In genomic region chr14:21055473-21056117, GRCh38 we compare ENCODE assay signal across 1 cellular context.
TF ChIP-seq lines count a peak whose summit lies in the region.

No MANE protein-coding gene starts in this region.

TF ChIP-seq in HepG2, 621 proteins besides CTCF, POLR2A, EP300 and RAD21 (continued from another document and continues in another):
- no peak for TF ChIP-seq PRPF4 (IDR thresholded peaks at IDR 0.05; ENCODE audit: low read depth, low read length, poor library complexity, severe bottlenecking)
- TF ChIP-seq NAIF1 (CRISPR knock-in tag; IDR thresholded peaks at IDR 0.05; ENCODE audit: borderline replicate concordance), result no peak
- TF ChIP-seq KDM4B (CRISPR knock-in tag; IDR thresholded peaks at IDR 0.05), result no peak; the same call in 1 of the 2 replicates
- no peak for TF ChIP-seq ZNF576 (CRISPR knock-in tag; IDR thresholded peaks at IDR 0.05)
- peak; percentile 58; the same call in 1 of the 2 replicates for TF ChIP-seq RXRA (CRISPR knock-in tag; IDR thresholded peaks at IDR 0.05)
- TF ChIP-seq, protein P1, sequence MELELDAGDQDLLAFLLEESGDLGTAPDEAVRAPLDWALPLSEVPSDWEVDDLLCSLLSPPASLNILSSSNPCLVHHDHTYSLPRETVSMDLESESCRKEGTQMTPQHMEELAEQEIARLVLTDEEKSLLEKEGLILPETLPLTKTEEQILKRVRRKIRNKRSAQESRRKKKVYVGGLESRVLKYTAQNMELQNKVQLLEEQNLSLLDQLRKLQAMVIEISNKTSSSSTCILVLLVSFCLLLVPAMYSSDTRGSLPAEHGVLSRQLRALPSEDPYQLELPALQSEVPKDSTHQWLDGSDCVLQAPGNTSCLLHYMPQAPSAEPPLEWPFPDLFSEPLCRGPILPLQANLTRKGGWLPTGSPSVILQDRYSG (CRISPR knock-in tag; IDR thresholded peaks at IDR 0.05), result peak; percentile 79; the same call in 1 of the 2 replicates
- TF ChIP-seq FOXA3 (CRISPR knock-in tag; IDR thresholded peaks at IDR 0.05), result peak; percentile 80
- no peak for TF ChIP-seq HNRNPL (IDR thresholded peaks at IDR 0.05; ENCODE audit: low read depth, low read length)
- TF ChIP-seq, protein P2, sequence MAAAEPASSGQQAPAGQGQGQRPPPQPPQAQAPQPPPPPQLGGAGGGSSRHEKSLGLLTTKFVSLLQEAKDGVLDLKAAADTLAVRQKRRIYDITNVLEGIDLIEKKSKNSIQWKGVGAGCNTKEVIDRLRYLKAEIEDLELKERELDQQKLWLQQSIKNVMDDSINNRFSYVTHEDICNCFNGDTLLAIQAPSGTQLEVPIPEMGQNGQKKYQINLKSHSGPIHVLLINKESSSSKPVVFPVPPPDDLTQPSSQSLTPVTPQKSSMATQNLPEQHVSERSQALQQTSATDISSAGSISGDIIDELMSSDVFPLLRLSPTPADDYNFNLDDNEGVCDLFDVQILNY (CRISPR knock-in tag; conservative IDR thresholded peaks at IDR 0.05), result no peak; the same call in 1 of the 2 replicates
- no peak; the same call in 2 of the 3 replicates for TF ChIP-seq MXI1 (IDR thresholded peaks at IDR 0.05; ENCODE audit: borderline replicate concordance, low read depth, low read length)
- no peak for TF ChIP-seq RFXANK (CRISPR knock-in tag; IDR thresholded peaks at IDR 0.05)
- TF ChIP-seq, protein P3, sequence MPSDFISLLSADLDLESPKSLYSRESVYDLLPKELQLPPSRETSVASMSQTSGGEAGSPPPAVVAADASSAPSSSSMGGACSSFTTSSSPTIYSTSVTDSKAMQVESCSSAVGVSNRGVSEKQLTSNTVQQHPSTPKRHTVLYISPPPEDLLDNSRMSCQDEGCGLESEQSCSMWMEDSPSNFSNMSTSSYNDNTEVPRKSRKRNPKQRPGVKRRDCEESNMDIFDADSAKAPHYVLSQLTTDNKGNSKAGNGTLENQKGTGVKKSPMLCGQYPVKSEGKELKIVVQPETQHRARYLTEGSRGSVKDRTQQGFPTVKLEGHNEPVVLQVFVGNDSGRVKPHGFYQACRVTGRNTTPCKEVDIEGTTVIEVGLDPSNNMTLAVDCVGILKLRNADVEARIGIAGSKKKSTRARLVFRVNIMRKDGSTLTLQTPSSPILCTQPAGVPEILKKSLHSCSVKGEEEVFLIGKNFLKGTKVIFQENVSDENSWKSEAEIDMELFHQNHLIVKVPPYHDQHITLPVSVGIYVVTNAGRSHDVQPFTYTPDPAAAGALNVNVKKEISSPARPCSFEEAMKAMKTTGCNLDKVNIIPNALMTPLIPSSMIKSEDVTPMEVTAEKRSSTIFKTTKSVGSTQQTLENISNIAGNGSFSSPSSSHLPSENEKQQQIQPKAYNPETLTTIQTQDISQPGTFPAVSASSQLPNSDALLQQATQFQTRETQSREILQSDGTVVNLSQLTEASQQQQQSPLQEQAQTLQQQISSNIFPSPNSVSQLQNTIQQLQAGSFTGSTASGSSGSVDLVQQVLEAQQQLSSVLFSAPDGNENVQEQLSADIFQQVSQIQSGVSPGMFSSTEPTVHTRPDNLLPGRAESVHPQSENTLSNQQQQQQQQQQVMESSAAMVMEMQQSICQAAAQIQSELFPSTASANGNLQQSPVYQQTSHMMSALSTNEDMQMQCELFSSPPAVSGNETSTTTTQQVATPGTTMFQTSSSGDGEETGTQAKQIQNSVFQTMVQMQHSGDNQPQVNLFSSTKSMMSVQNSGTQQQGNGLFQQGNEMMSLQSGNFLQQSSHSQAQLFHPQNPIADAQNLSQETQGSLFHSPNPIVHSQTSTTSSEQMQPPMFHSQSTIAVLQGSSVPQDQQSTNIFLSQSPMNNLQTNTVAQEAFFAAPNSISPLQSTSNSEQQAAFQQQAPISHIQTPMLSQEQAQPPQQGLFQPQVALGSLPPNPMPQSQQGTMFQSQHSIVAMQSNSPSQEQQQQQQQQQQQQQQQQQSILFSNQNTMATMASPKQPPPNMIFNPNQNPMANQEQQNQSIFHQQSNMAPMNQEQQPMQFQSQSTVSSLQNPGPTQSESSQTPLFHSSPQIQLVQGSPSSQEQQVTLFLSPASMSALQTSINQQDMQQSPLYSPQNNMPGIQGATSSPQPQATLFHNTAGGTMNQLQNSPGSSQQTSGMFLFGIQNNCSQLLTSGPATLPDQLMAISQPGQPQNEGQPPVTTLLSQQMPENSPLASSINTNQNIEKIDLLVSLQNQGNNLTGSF (CRISPR knock-in tag; IDR thresholded peaks at IDR 0.05), result peak; percentile 72; the same call in 1 of the 2 replicates
- TF ChIP-seq, protein P4, sequence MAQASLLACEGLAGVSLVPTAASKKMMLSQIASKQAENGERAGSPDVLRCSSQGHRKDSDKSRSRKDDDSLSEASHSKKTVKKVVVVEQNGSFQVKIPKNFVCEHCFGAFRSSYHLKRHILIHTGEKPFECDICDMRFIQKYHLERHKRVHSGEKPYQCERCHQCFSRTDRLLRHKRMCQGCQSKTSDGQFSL (CRISPR knock-in tag; IDR thresholded peaks at IDR 0.05), result peak; percentile 63; the same call in 1 of the 2 replicates
- peak; percentile 57; the same call in 1 of the 2 replicates for TF ChIP-seq ARNTL (CRISPR knock-in tag; IDR thresholded peaks at IDR 0.05)
- TF ChIP-seq, protein P5, sequence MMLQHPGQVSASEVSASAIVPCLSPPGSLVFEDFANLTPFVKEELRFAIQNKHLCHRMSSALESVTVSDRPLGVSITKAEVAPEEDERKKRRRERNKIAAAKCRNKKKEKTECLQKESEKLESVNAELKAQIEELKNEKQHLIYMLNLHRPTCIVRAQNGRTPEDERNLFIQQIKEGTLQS (CRISPR knock-in tag; IDR thresholded peaks at IDR 0.05), result no peak
- TF ChIP-seq ZNF570 (CRISPR knock-in tag; IDR thresholded peaks at IDR 0.05; ENCODE audit: borderline replicate concordance), result 0 out of 2 replicates have a peak, but pooled peaks have one; percentile 20
- TF ChIP-seq ZMYM4 (CRISPR knock-in tag; IDR thresholded peaks at IDR 0.05), result peak; percentile 86
- TF ChIP-seq TBX3 (IDR thresholded peaks at IDR 0.05; ENCODE audit: borderline replicate concordance), result no peak
- TF ChIP-seq GABPA (IDR thresholded peaks at IDR 0.05; ENCODE audit: low read depth, low read length), result no peak
- peak; percentile 68 for TF ChIP-seq GABPA (CRISPR knock-in tag; IDR thresholded peaks at IDR 0.05; ENCODE audit: low read depth)
- TF ChIP-seq, protein P6, sequence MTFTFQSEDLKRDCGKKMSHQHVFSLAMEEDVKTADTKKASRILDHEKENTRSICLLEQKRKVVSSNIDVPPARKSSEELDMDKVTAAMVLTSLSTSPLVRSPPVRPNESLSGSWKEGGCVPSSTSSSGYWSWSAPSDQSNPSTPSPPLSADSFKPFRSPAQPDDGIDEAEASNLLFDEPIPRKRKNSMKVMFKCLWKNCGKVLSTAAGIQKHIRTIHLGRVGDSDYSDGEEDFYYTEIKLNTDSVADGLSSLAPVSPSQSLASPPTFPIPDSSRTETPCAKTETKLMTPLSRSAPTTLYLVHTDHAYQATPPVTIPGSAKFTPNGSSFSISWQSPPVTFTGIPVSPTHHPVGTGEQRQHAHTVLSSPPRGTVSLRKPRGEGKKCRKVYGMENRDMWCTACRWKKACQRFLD (CRISPR knock-in tag; IDR thresholded peaks at IDR 0.05; ENCODE audit: borderline replicate concordance), result no peak
- TF ChIP-seq ATRX (CRISPR knock-in tag; IDR thresholded peaks at IDR 0.05; ENCODE audit: borderline replicate concordance), result no peak; the same call in 1 of the 2 replicates
- TF ChIP-seq ZNF24 (IDR thresholded peaks at IDR 0.05), result no peak
- TF ChIP-seq NRL (CRISPR knock-in tag; IDR thresholded peaks at IDR 0.05; ENCODE audit: borderline replicate concordance), result no peak
- peak; percentile 92 for TF ChIP-seq ERF (CRISPR knock-in tag; IDR thresholded peaks at IDR 0.05)
- TF ChIP-seq, protein P7, sequence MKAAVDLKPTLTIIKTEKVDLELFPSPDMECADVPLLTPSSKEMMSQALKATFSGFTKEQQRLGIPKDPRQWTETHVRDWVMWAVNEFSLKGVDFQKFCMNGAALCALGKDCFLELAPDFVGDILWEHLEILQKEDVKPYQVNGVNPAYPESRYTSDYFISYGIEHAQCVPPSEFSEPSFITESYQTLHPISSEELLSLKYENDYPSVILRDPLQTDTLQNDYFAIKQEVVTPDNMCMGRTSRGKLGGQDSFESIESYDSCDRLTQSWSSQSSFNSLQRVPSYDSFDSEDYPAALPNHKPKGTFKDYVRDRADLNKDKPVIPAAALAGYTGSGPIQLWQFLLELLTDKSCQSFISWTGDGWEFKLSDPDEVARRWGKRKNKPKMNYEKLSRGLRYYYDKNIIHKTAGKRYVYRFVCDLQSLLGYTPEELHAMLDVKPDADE (CRISPR knock-in tag; IDR thresholded peaks at IDR 0.05), result peak; percentile 95
- TF ChIP-seq PLRG1 (conservative IDR thresholded peaks at IDR 0.05), result no peak
- peak; percentile 48; the same call in 1 of the 2 replicates for TF ChIP-seq ZNF280D (CRISPR knock-in tag; IDR thresholded peaks at IDR 0.05)
- peak; percentile 90 for TF ChIP-seq KDM6A (CRISPR knock-in tag; IDR thresholded peaks at IDR 0.05; ENCODE audit: low read depth)
- TF ChIP-seq ZNF773 (CRISPR knock-in tag; IDR thresholded peaks at IDR 0.05; ENCODE audit: borderline replicate concordance), result 0 out of 2 replicates have a peak, but pooled peaks have one; percentile 46
- peak; percentile 67 for TF ChIP-seq ZNF331 (CRISPR knock-in tag; IDR thresholded peaks at IDR 0.05)
- TF ChIP-seq MLX (CRISPR knock-in tag; IDR thresholded peaks at IDR 0.05), result 0 out of 2 replicates have a peak, but pooled peaks have one; percentile 47
- no peak for TF ChIP-seq ZNF777 (CRISPR knock-in tag; IDR thresholded peaks at IDR 0.05)
- peak; percentile 89 for TF ChIP-seq MEF2D (CRISPR knock-in tag; IDR thresholded peaks at IDR 0.05)
- TF ChIP-seq, protein P8, sequence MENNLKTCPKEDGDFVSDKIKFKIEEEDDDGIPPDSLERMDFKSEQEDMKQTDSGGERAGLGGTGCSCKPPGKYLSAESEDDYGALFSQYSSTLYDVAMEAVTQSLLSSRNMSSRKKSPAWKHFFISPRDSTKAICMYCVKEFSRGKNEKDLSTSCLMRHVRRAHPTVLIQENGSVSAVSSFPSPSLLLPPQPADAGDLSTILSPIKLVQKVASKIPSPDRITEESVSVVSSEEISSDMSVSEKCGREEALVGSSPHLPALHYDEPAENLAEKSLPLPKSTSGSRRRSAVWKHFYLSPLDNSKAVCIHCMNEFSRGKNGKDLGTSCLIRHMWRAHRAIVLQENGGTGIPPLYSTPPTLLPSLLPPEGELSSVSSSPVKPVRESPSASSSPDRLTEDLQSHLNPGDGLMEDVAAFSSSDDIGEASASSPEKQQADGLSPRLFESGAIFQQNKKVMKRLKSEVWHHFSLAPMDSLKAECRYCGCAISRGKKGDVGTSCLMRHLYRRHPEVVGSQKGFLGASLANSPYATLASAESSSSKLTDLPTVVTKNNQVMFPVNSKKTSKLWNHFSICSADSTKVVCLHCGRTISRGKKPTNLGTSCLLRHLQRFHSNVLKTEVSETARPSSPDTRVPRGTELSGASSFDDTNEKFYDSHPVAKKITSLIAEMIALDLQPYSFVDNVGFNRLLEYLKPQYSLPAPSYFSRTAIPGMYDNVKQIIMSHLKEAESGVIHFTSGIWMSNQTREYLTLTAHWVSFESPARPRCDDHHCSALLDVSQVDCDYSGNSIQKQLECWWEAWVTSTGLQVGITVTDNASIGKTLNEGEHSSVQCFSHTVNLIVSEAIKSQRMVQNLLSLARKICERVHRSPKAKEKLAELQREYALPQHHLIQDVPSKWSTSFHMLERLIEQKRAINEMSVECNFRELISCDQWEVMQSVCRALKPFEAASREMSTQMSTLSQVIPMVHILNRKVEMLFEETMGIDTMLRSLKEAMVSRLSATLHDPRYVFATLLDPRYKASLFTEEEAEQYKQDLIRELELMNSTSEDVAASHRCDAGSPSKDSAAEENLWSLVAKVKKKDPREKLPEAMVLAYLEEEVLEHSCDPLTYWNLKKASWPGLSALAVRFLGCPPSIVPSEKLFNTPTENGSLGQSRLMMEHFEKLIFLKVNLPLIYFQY (CRISPR knock-in tag; IDR thresholded peaks at IDR 0.05; ENCODE audit: borderline replicate concordance), result peak; percentile 65; the same call in 1 of the 2 replicates
- TF ChIP-seq, protein P9, sequence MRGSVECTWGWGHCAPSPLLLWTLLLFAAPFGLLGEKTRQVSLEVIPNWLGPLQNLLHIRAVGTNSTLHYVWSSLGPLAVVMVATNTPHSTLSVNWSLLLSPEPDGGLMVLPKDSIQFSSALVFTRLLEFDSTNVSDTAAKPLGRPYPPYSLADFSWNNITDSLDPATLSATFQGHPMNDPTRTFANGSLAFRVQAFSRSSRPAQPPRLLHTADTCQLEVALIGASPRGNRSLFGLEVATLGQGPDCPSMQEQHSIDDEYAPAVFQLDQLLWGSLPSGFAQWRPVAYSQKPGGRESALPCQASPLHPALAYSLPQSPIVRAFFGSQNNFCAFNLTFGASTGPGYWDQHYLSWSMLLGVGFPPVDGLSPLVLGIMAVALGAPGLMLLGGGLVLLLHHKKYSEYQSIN (CRISPR knock-in tag; IDR thresholded peaks at IDR 0.05; ENCODE audit: borderline replicate concordance), result no peak
